ENCODE assay signal across 8 cellular contexts in genomic region chr3:71065764-71066013, GRCh38.
A peak's percentile ranks its signal among the peaks of the same experiment; 100 is the strongest.
DNase-seq lines count a peak whose midpoint lies in the region; ATAC-seq, FAIRE-seq and TF ChIP-seq lines count a peak whose summit lies in the region.

No MANE protein-coding gene starts in this region.

- no peak for FAIRE-seq in A549 (lab: Jason Lieb, UNC)

- H3K4me2 ChIP-seq in A549 = peak overlapping the region; percentile 87

- CTCF ChIA-PET in A549 (lab: Yijun Ruan, JAX) = no interaction called here

- H3K27me3 ChIP-seq in HUES64 (ENCODE audit: insufficient read depth, low read length) (peaks cover 18% of the 10 kb centered on the region), muscle layer of duodenum (ENCODE audit: low read depth, low read length) (no peaks in the 10 kb centered on the region)

- H3K27ac ChIP-seq in A549 (peak overlapping the region; percentile 66 to 88; a peak in 5 of 6 replicates), HUES64 (ENCODE audit: low read depth, low read length) (peak overlapping the region; percentile 59; the same call in 1 of the 2 replicates), muscle layer of duodenum (ENCODE audit: low read length) (peak overlapping the region; percentile 93)

- peak overlapping the region; percentile 53; the same call in 1 of the 2 replicates for H3K9ac ChIP-seq in HUES64 (ENCODE audit: low read depth, low read length)

- H3K9me3 ChIP-seq in A549 = no peaks in the 10 kb centered on the region
- no peaks in the 10 kb centered on the region for H3K9me3 ChIP-seq in HUES64 (ENCODE audit: insufficient read depth, low read depth, low read length)
- H3K9me3 ChIP-seq in muscle layer of duodenum (ENCODE audit: control insufficient read depth in 1 of 2, low read length in 2 of 2) = no peaks in the 10 kb centered on the region

- TF ChIP-seq CTCF in A549 (IDR thresholded peaks at IDR 0.05) (no peak), choroid plexus epithelial cell (conservative IDR thresholded peaks at IDR 0.05; ENCODE audit: low read depth, low read length) (no peak)

- no peak for TF ChIP-seq RAD21 in A549 (conservative IDR thresholded peaks at IDR 0.05 in 1 of 2, IDR thresholded peaks at IDR 0.05 in 1 of 2)

- DNase-seq in A549 (ENCODE audit: low read depth in 1 of 2, low spot score in 1 of 2) (no peak), choroid plexus epithelial cell (ENCODE audit: low read depth) (no peak), activated gamma-delta T cell (lab: John Stamatoyannopoulos, UW) (no peak)

- TF ChIP-seq EP300 in A549 (IDR thresholded peaks at IDR 0.05) = no peak

- H3K4me3 ChIP-seq in A549 = peak overlapping the region; percentile 64
- H3K4me3 ChIP-seq in HUES64 (ENCODE audit: low read length) = peak overlapping the region; percentile 64
- H3K4me3 ChIP-seq in choroid plexus epithelial cell (ENCODE audit: low read depth, low read length) = peak overlapping the region; percentile 64
- H3K4me3 ChIP-seq in muscle layer of duodenum (ENCODE audit: low read depth in 1 of 2, low read length in 2 of 2) = peak overlapping the region; percentile 67 to 76

- POLR2A ChIA-PET in A549 (lab: Yijun Ruan, JAX) = no interaction called here

- 25% methylated on average over 4 of the region's 4 CpGs for WGBS in A549 (ENCODE audit: missing lambda C conversion rate)
- WGBS in HUES64 = 5% methylated on average over 4 of the region's 4 CpGs

- peaks cover 59% of the 10 kb centered on the region for H3K4me1 ChIP-seq in A549
- H3K4me1 ChIP-seq in HUES64 (ENCODE audit: insufficient read depth, low read length) = peaks cover 77% of the 10 kb centered on the region
- H3K4me1 ChIP-seq in muscle layer of duodenum (ENCODE audit: control insufficient read depth in 1 of 2, insufficient read depth in 2 of 2, low read length in 2 of 2) = peaks cover 23 to 50% of the 10 kb centered on the region in 2 donors

- H3K36me3 ChIP-seq in HUES64 (ENCODE audit: insufficient read depth, low read length) = no peaks in the 10 kb centered on the region
- peaks cover 0 to 26% of the 10 kb centered on the region in 2 donors for H3K36me3 ChIP-seq in muscle layer of duodenum (ENCODE audit: control insufficient read depth in 1 of 2, insufficient read depth in 2 of 2, low read length in 2 of 2)

- no peak for ATAC-seq in A549
- no peak for ATAC-seq in GM21825 (IDR thresholded peaks at IDR 0.05; ENCODE audit: unreplicated experiment)
- ATAC-seq in GM21515 (IDR thresholded peaks at IDR 0.05; ENCODE audit: unreplicated experiment) = no peak
- no peak for ATAC-seq in HG02763 (IDR thresholded peaks at IDR 0.05; ENCODE audit: unreplicated experiment)

- TF ChIP-seq POLR2A in A549 (IDR thresholded peaks at IDR 0.05; ENCODE audit: low read length) = no peak

TF ChIP-seq in A549, 52 proteins besides CTCF, POLR2A, EP300 and RAD21:
- TF ChIP-seq ESRRA (IDR thresholded peaks at IDR 0.05; ENCODE audit: borderline replicate concordance, low read length) (no peak), ELK1 (IDR thresholded peaks at IDR 0.05; ENCODE audit: low read depth, low read length) (no peak), BCL3 (IDR thresholded peaks at IDR 0.05) (no peak), BHLHE40 (IDR thresholded peaks at IDR 0.05; ENCODE audit: low read depth, low read length) (no peak), JUN (IDR thresholded peaks at IDR 0.05) (no peak), MYC (IDR thresholded peaks at IDR 0.05; ENCODE audit: borderline replicate concordance, low read length) (no peak), HOXB13 (CRISPR knock-in tag; IDR thresholded peaks at IDR 0.05; ENCODE audit: low read depth) (no peak), PBX3 (IDR thresholded peaks at IDR 0.05) (no peak), FOSL2 (IDR thresholded peaks at IDR 0.05) (no peak), FOSL2 (CRISPR knock-in tag; IDR thresholded peaks at IDR 0.05) (no peak), HMGXB4 (CRISPR knock-in tag; IDR thresholded peaks at IDR 0.05; ENCODE audit: borderline replicate concordance) (no peak), EHMT2 (IDR thresholded peaks at IDR 0.05; ENCODE audit: low read depth) (no peak), HOXB5 (CRISPR knock-in tag; IDR thresholded peaks at IDR 0.05) (no peak), REST (IDR thresholded peaks at IDR 0.05) (no peak), SMC3 (IDR thresholded peaks at IDR 0.05) (no peak)
